In genomic region chr16:13113786-13114185, GRCh38 we compare ENCODE assay signal across 1 cellular context.
TF ChIP-seq lines count a peak whose summit lies in the region.

No MANE protein-coding gene starts in this region.

TF ChIP-seq in H1, 55 proteins besides CTCF, POLR2A, EP300 and RAD21:
- TF ChIP-seq TCF12 (IDR thresholded peaks at IDR 0.05; ENCODE audit: low read depth, low read length) (no peak), CREB1 (IDR thresholded peaks at IDR 0.05) (no peak), MAFK (IDR thresholded peaks at IDR 0.05; ENCODE audit: low read depth, low read length) (no peak), SP4 (IDR thresholded peaks at IDR 0.05; ENCODE audit: low read length) (no peak), ZNF274 (IDR thresholded peaks at IDR 0.05; ENCODE audit: borderline replicate concordance, extremely low read depth, low read length) (no peak), MAX (IDR thresholded peaks at IDR 0.05) (no peak), SP1 (IDR thresholded peaks at IDR 0.05; ENCODE audit: low read depth, low read length) (no peak), GTF2F1 (IDR thresholded peaks at IDR 0.05; ENCODE audit: borderline replicate concordance, low read depth, low read length) (no peak), HDAC2 (IDR thresholded peaks at IDR 0.05; ENCODE audit: borderline replicate concordance in 1 of 2, low read depth in 2 of 2, low read length in 2 of 2) (no peak), BRCA1 (IDR thresholded peaks at IDR 0.05; ENCODE audit: low read depth, low read length) (no peak), POLR2AphosphoS5 (IDR thresholded peaks at IDR 0.05; ENCODE audit: low read depth, low read length) (no peak), POU5F1 (IDR thresholded peaks at IDR 0.05; ENCODE audit: low read depth, low read length) (no peak)
